25 cellular contexts compared by ENCODE assay signal in genomic region chr17:56708670-56709410, GRCh38.
"Had no signal": no experiment of that assay in that cellular context is flagged by ENCODE, and none has a peak within 500 bp of the region (broad histone marks: within the 10 kb centered on the region; RNA-seq: fewer than 3 reads in every experiment).

No MANE protein-coding gene starts in this region.

- H3K4me1 Mint-ChIP-seq: activated B cell treated with CpG ODN at 0.5 μM for 24 hours; activated CD4-positive, alpha-beta T cell treated with anti-CD3 and anti-CD28 coated beads for 36 hours; activated naive CD8-positive, alpha-beta T cell treated with anti-CD3 and anti-CD28 coated beads for 36 hours; immature natural killer cell had no signal

- H3K27me3 Mint-ChIP-seq: activated CD4-positive, alpha-beta T cell treated with anti-CD3 and anti-CD28 coated beads for 36 hours; activated naive CD8-positive, alpha-beta T cell treated with anti-CD3 and anti-CD28 coated beads for 36 hours had no signal

- H3K9me3 ChIP-seq: heart right ventricle, left ventricle myocardium inferior, thoracic aorta, upper lobe of right lung had no signal

- H3K4me3 ChIP-seq: coronary artery, heart right ventricle, left ventricle myocardium inferior, thoracic aorta, upper lobe of right lung had no signal

- ATAC-seq: activated CD4-positive, alpha-beta T cell treated with anti-CD3 and anti-CD28 coated beads for 36 hours; activated T-cell treated with anti-CD3 and anti-CD28 coated beads, Interleukin-2, amount 50 U/mL, for 4 hours; heart right ventricle; sciatic nerve; upper lobe of right lung had no signal

- H3K4me1 ChIP-seq: heart right ventricle, left ventricle myocardium inferior, upper lobe of right lung had no signal

- H3K36me3 Mint-ChIP-seq: activated naive CD8-positive, alpha-beta T cell treated with anti-CD3 and anti-CD28 coated beads for 36 hours had no signal

- H3K27ac ChIP-seq: coronary artery, heart right ventricle, left ventricle myocardium inferior, thoracic aorta, upper lobe of right lung had no signal

- H3K9me3 Mint-ChIP-seq: activated B cell treated with CpG ODN at 0.5 μM for 24 hours; activated naive CD8-positive, alpha-beta T cell treated with anti-CD3 and anti-CD28 coated beads for 36 hours; activated T-cell treated with anti-CD3 and anti-CD28 coated beads, Interleukin-2, amount 50 U/mL, for 4 hours; activated T-helper 2 cell treated with anti-CD3 and anti-CD28 coated beads, Interferon-gamma antibody, Interleukin-2, Interleukin-4, amounts not matched to agents 10 μg/mL and 5 μg/mL and 100 μg/mL, durations not matched to agents 14 hours and 24 hours and 36 hours had no signal

- FAIRE-seq: bronchial epithelial cell, endometrium had no signal

- H3K36me3 ChIP-seq: heart right ventricle, left ventricle myocardium inferior, thoracic aorta, upper lobe of right lung had no signal

- DNase-seq: activated B cell treated with CpG ODN at 0.5 μM for 24 hours; activated CD4-positive, alpha-beta T cell treated with anti-CD3 and anti-CD28 coated beads for 36 hours; activated CD4-positive, alpha-beta T cell treated with anti-CD3 and anti-CD28 coated beads, Interleukin-2, amount 50 U/mL, for 4 hours; activated CD8-positive, alpha-beta memory T cell treated with anti-CD3 and anti-CD28 coated beads for 24 hours; activated CD8-positive, alpha-beta memory T cell treated with anti-CD3 and anti-CD28 coated beads, Interleukin-2, amount 50 U/mL, for 4 hours; activated naive CD4-positive, alpha-beta T cell treated with Interleukin-2 at 50 U/mL for 16 hours; activated naive CD8-positive, alpha-beta T cell treated with anti-CD3 and anti-CD28 coated beads for 36 hours; activated T-cell treated with anti-CD3 and anti-CD28 coated beads, Interleukin-2, amount 50 U/mL, for 4 hours; erythroblast; foreskin fibroblast; heart right ventricle; immature natural killer cell; left ventricle myocardium inferior; occipital lobe; posterior cingulate gyrus; stimulated activated CD4-positive, alpha-beta T cell treated with anti-CD3 and anti-CD28 coated beads, Interleukin-2, amount 100 ng/mL, for 48 hours; stimulated activated naive CD4-positive, alpha-beta T cell treated with Interleukin-2 at 50 U/mL for 16 hours; T1000; upper lobe of right lung had no signal

- H3K4me3 Mint-ChIP-seq: activated B cell treated with CpG ODN at 0.5 μM for 24 hours; activated CD4-positive, alpha-beta T cell treated with anti-CD3 and anti-CD28 coated beads for 36 hours; activated naive CD8-positive, alpha-beta T cell treated with anti-CD3 and anti-CD28 coated beads for 36 hours; activated T-cell treated with anti-CD3 and anti-CD28 coated beads, Interleukin-2, amount 50 U/mL, for 4 hours; immature natural killer cell had no signal

- H3K27ac Mint-ChIP-seq: activated B cell treated with CpG ODN at 0.5 μM for 24 hours; activated CD4-positive, alpha-beta T cell treated with anti-CD3 and anti-CD28 coated beads for 36 hours; activated naive CD8-positive, alpha-beta T cell treated with anti-CD3 and anti-CD28 coated beads for 36 hours; activated T-helper 2 cell treated with anti-CD3 and anti-CD28 coated beads, Interferon-gamma antibody, Interleukin-2, Interleukin-4, amounts not matched to agents 10 μg/mL and 5 μg/mL and 100 μg/mL, durations not matched to agents 14 hours and 24 hours and 36 hours; immature natural killer cell had no signal
